In genomic region chr5:48192-48591, GRCh38 we compare ENCODE assay signal across 21 cellular contexts. TPM values are rescaled to one million over a fixed set of nuclear protein-coding genes. Genes with fewer than 3 reads are reported as not detected.
A peak's percentile ranks its signal among the peaks of the same experiment; 100 is the strongest.
DNase-seq lines count a peak whose midpoint lies in the region; ATAC-seq and TF ChIP-seq lines count a peak whose summit lies in the region.
"Had no signal": no experiment of that assay in that cellular context is flagged by ENCODE, and none has a peak within 500 bp of the region (broad histone marks: within the 10 kb centered on the region; RNA-seq: fewer than 3 reads in every experiment).

No MANE protein-coding gene starts in this region.

- H3K9me3 Mint-ChIP-seq in type B pancreatic cell, result no peaks in the 10 kb centered on the region

- ATAC-seq in GM19397 (IDR thresholded peaks at IDR 0.05; ENCODE audit: unreplicated experiment), result no peak
- ATAC-seq: T-helper 17 cell had no signal

- peaks cover 71% of the 10 kb centered on the region for H3K27me3 Mint-ChIP-seq in type B pancreatic cell

- H3K4me1 Mint-ChIP-seq in type B pancreatic cell (ENCODE audit: unreplicated experiment), result no peaks in the 10 kb centered on the region
- H3K4me1 Mint-ChIP-seq: IgD-negative memory B cell, T-helper 17 cell had no signal

- peak overlapping the region; percentile 30 for H3K4me3 Mint-ChIP-seq in type B pancreatic cell
- H3K4me3 Mint-ChIP-seq: activated CD4-positive, alpha-beta T cell treated with anti-CD3 and anti-CD28 coated beads, Interleukin-2, amount 10 ng/mL, durations not matched to agents 7 days and 5 days; activated T-helper 1 cell treated with anti-CD3 and anti-CD28 coated beads, Interleukin-12 subunit alpha, Interleukin-12 subunit beta, Interleukin-2, Interleukin-4 antibody, amounts not matched to agents 30 ng/mL and 10 ng/mL and 1 ng/mL, durations not matched to agents 14 hours and 24 hours and 36 hours; IgD-negative memory B cell; T-helper 17 cell had no signal

- no peak for TF ChIP-seq CTCF in type B pancreatic cell (conservative IDR thresholded peaks at IDR 0.05)

- no peak overlapping the region for H3K27ac Mint-ChIP-seq in type B pancreatic cell
- H3K27ac Mint-ChIP-seq: activated CD4-positive, alpha-beta T cell treated with anti-CD3 and anti-CD28 coated beads, Interleukin-2, amount 10 ng/mL, durations not matched to agents 7 days and 5 days; activated T-helper 1 cell treated with anti-CD3 and anti-CD28 coated beads, Interleukin-12 subunit alpha, Interleukin-12 subunit beta, Interleukin-2, Interleukin-4 antibody, amounts not matched to agents 30 ng/mL and 10 ng/mL and 1 ng/mL, durations not matched to agents 14 hours and 24 hours and 36 hours; IgD-negative memory B cell; T-helper 17 cell had no signal

- no peaks in the 10 kb centered on the region for H3K36me3 Mint-ChIP-seq in type B pancreatic cell

- DNase-seq in NCI-H1436 (lab: John Stamatoyannopoulos, UW) (peak; percentile 30), NCI-H1436 treated with DMSO at 0.1 percent for 48 hours (lab: John Stamatoyannopoulos, UW) (no peak), NCI-H2107 treated with DMSO at 0.1 percent for 48 hours (lab: John Stamatoyannopoulos, UW; ENCODE audit: unreplicated experiment) (peak; percentile 63), NCI-H774 (lab: John Stamatoyannopoulos, UW) (peak; percentile 97), type B pancreatic cell (ENCODE audit: extremely low spot score, unreplicated experiment) (no peak), SIG-M5 treated with dmso at 0.1 percent for 504 hours (lab: John Stamatoyannopoulos, UW; ENCODE audit: unreplicated experiment) (no peak)
- no peak for DNase-seq in activated CD4-positive, alpha-beta T cell treated with anti-CD3 and anti-CD28 coated beads for 48 hours
- DNase-seq: activated CD4-positive, alpha-beta T cell treated with anti-CD3 and anti-CD28 coated beads, Interleukin-2, amount 10 ng/mL, durations not matched to agents 7 days and 5 days; activated naive CD4-positive, alpha-beta T cell treated with anti-CD3 and anti-CD28 coated beads, Interleukin-2, amount 50 U/mL, for 16 hours; central memory CD4-positive, alpha-beta T cell; dermis blood vessel endothelial cell; glutamatergic neuron; mammary epithelial cell; NCI-H2227 treated with DMSO at 0.1 percent for 48 hours; Peyer's patch; stimulated activated CD4-positive, alpha-beta T cell treated with anti-CD3 and anti-CD28 coated beads, Interleukin-12 subunit alpha, Interleukin-12 subunit beta, amount 100 ng/mL, for 4 hours; stomach; T-helper 17 cell had no signal

RNA-seq across cellular contexts. Expression of gene PLEKHG4B, which starts 43.8 kb away (rescaled TPM):
- 32.8 and 46.6 TPM in 2 replicates for total RNA-seq in type B pancreatic cell (ENCODE audit: low replicate concordance)
- total RNA-seq: activated T-helper 1 cell treated with anti-CD3 and anti-CD28 coated beads, Interleukin-12 subunit alpha, Interleukin-12 subunit beta, Interleukin-2, Interleukin-4 antibody, amounts not matched to agents 30 ng/mL and 10 ng/mL and 1 ng/mL, durations not matched to agents 14 hours and 24 hours and 36 hours; dermis blood vessel endothelial cell had no signal

Comparison
In these comparisons a context has a peak if more than half of its experiments do, and no peak if none do; other contexts are left out.
1. DNase-seq: peak in NCI-H1436 (single experiment), NCI-H2107 treated with DMSO at 0.1 percent for 48 hours (single experiment) and NCI-H774 (single experiment); none in NCI-H1436 treated with DMSO at 0.1 percent for 48 hours (single experiment), type B pancreatic cell (single experiment), SIG-M5 treated with dmso at 0.1 percent for 504 hours (single experiment) and activated CD4-positive, alpha-beta T cell treated with anti-CD3 and anti-CD28 coated beads for 48 hours (single experiment).